In genomic region chr17:76726231-76726765, GRCh38 we compare ENCODE assay signal across 1 cellular context.
TF ChIP-seq lines count a peak whose summit lies in the region.

Gene JMJD6 (minus strand): TSS chr17:76726606. CDS start chr17:76726475, 131 bp downstream.

TF ChIP-seq in HepG2, 621 proteins besides CTCF, POLR2A, EP300 and RAD21 (continued from another document and continues in another):
- TF ChIP-seq ZNF891 (CRISPR knock-in tag; IDR thresholded peaks at IDR 0.05) (peak; percentile 68; the same call in 1 of the 2 replicates), HNRNPLL (IDR thresholded peaks at IDR 0.05; ENCODE audit: low read depth, low read length, poor library complexity, severe bottlenecking) (peak; percentile 99), KAT8 (CRISPR knock-in tag; IDR thresholded peaks at IDR 0.05) (peak; percentile 81), ZNF749 (CRISPR knock-in tag; IDR thresholded peaks at IDR 0.05; ENCODE audit: borderline replicate concordance) (peak; percentile 47; the same call in 1 of the 2 replicates), MXD4 (CRISPR knock-in tag; IDR thresholded peaks at IDR 0.05) (0 out of 2 replicates have a peak, but pooled peaks have one; percentile 38), TBL1XR1 (IDR thresholded peaks at IDR 0.05; ENCODE audit: borderline replicate concordance, low read length, partially characterized antibody) (no peak), NFE2L2 (IDR thresholded peaks at IDR 0.05; ENCODE audit: low read length) (no peak), SP1 (IDR thresholded peaks at IDR 0.05) (no peak), SP1 (CRISPR knock-in tag; IDR thresholded peaks at IDR 0.05) (peak; percentile 89), SP2 (CRISPR knock-in tag; IDR thresholded peaks at IDR 0.05) (peak; percentile 87), ZNF574 (CRISPR knock-in tag; IDR thresholded peaks at IDR 0.05) (peak; percentile 71), ZNF329 (CRISPR knock-in tag; IDR thresholded peaks at IDR 0.05; ENCODE audit: low read depth) (0 out of 2 replicates have a peak, but pooled peaks have one; percentile 59), ZNF770 (CRISPR knock-in tag; IDR thresholded peaks at IDR 0.05) (peak; percentile 6), WIZ (CRISPR knock-in tag; IDR thresholded peaks at IDR 0.05) (no peak), FOXA1 (IDR thresholded peaks at IDR 0.05) (no peak), FOXA1 (CRISPR knock-in tag; IDR thresholded peaks at IDR 0.05) (peak; percentile 38; the same call in 1 of the 2 replicates), ZNF18 (CRISPR knock-in tag; IDR thresholded peaks at IDR 0.05; ENCODE audit: insufficient replicate concordance) (peak; percentile 27), ZBTB49 (CRISPR knock-in tag; IDR thresholded peaks at IDR 0.05; ENCODE audit: borderline replicate concordance) (no peak), TAF1 (CRISPR knock-in tag; IDR thresholded peaks at IDR 0.05) (peak; percentile 89; the same call in 1 of the 2 replicates), ZFP36L2 (CRISPR knock-in tag; IDR thresholded peaks at IDR 0.05) (peak; percentile 11; the same call in 1 of the 2 replicates), ARID5B (CRISPR knock-in tag; IDR thresholded peaks at IDR 0.05) (peak; percentile 47; the same call in 1 of the 2 replicates), PHF20 (CRISPR knock-in tag; IDR thresholded peaks at IDR 0.05) (peak; percentile 49; the same call in 1 of the 2 replicates), SRY (CRISPR knock-in tag; IDR thresholded peaks at IDR 0.05) (peak; percentile 91), TFDP1 (CRISPR knock-in tag; IDR thresholded peaks at IDR 0.05; ENCODE audit: borderline replicate concordance) (peak; percentile 48), ZNF883 (CRISPR knock-in tag; IDR thresholded peaks at IDR 0.05; ENCODE audit: not compliant biosample characterization) (peak; percentile 37), ZSCAN22 (CRISPR knock-in tag; IDR thresholded peaks at IDR 0.05) (no peak), NCOA1 (CRISPR knock-in tag; IDR thresholded peaks at IDR 0.05) (peak; percentile 87; the same call in 1 of the 2 replicates), ZNF747 (CRISPR knock-in tag; IDR thresholded peaks at IDR 0.05; ENCODE audit: borderline replicate concordance) (peak; percentile 96), SNRNP70 (IDR thresholded peaks at IDR 0.05; ENCODE audit: low read depth, low read length) (no peak), LRRFIP1 (CRISPR knock-in tag; conservative IDR thresholded peaks at IDR 0.05) (no peak), MBNL3 (CRISPR knock-in tag; conservative IDR thresholded peaks at IDR 0.05) (no peak), FOXK1 (CRISPR knock-in tag; IDR thresholded peaks at IDR 0.05; ENCODE audit: borderline replicate concordance, low read depth) (peak; percentile 14; the same call in 1 of the 2 replicates), TEAD3 (CRISPR knock-in tag; optimal IDR thresholded peaks at IDR 0.05; ENCODE audit: borderline replicate concordance) (peak; percentile 19), SMAD3 (CRISPR knock-in tag; IDR thresholded peaks at IDR 0.05) (0 out of 2 replicates have a peak, but pooled peaks have one; percentile 22), THAP7 (CRISPR knock-in tag; IDR thresholded peaks at IDR 0.05) (peak; percentile 100), ZNF780A (CRISPR knock-in tag; IDR thresholded peaks at IDR 0.05) (no peak), ZKSCAN8 (CRISPR knock-in tag; IDR thresholded peaks at IDR 0.05; ENCODE audit: borderline replicate concordance) (peak; percentile 16; the same call in 1 of the 2 replicates), SKI (IDR thresholded peaks at IDR 0.05; ENCODE audit: partially characterized antibody) (peak; percentile 58), ZNF543 (CRISPR knock-in tag; IDR thresholded peaks at IDR 0.05) (no peak; the same call in 1 of the 2 replicates), ZNF652 (CRISPR knock-in tag; IDR thresholded peaks at IDR 0.05; ENCODE audit: borderline replicate concordance, low read depth) (no peak; the same call in 1 of the 2 replicates), YY1 (IDR thresholded peaks at IDR 0.05; ENCODE audit: insufficient read depth, insufficient replicate concordance, low read depth, low read length) (peak; percentile 98)
